ENCODE assay signal across 12 cellular contexts in genomic region chr22:40212126-40212525, GRCh38. TPM values are rescaled to one million over a fixed set of nuclear protein-coding genes. Genes with fewer than 3 reads are reported as not detected.
DNase-seq lines count a peak whose midpoint lies in the region; ATAC-seq, FAIRE-seq and TF ChIP-seq lines count a peak whose summit lies in the region.
"Had no signal": no experiment of that assay in that cellular context is flagged by ENCODE, and none has a peak within 500 bp of the region (broad histone marks: within the 10 kb centered on the region; RNA-seq: fewer than 3 reads in every experiment).

No MANE protein-coding gene starts in this region.

- no peak for ATAC-seq in stimulated activated naive CD8-positive, alpha-beta T cell treated with anti-CD3 and anti-CD28 coated beads, Interleukin-15, amount 100 ng/mL, for 72 hours
- no peak for ATAC-seq in stimulated activated naive CD8-positive, alpha-beta T cell treated with anti-CD3 and anti-CD28 coated beads, Interleukin-15, Interleukin-2, amounts not matched to agents 100 U/mL and 50 U/mL, for 24 hours
- ATAC-seq in upper lobe of right lung (peak; percentile 13), HG03135 (IDR thresholded peaks at IDR 0.05; ENCODE audit: unreplicated experiment) (no peak)

- no peak for FAIRE-seq in HTR-8/SVneo (lab: Jason Lieb, UNC)

- no peaks in the 10 kb centered on the region for H3K27me3 ChIP-seq in upper lobe of right lung
- H3K27me3 ChIP-seq: uterus had no signal

- intact Hi-C loops in upper lobe of right lung (cut with DNase I) = no loop called here

- no peak for TF ChIP-seq CTCF in upper lobe of right lung (IDR thresholded peaks at IDR 0.05)

- H3K27ac Mint-ChIP-seq in stimulated activated naive CD8-positive, alpha-beta T cell treated with anti-CD3 and anti-CD28 coated beads, Interleukin-15, amount 100 ng/mL, for 72 hours = peak overlapping the region; percentile 48 to 59
- H3K27ac Mint-ChIP-seq: activated CD4-positive, alpha-beta memory T cell treated with anti-CD3 and anti-CD28 coated beads for 36 hours had no signal

- no peak for DNase-seq in stimulated activated naive CD8-positive, alpha-beta T cell treated with anti-CD3 and anti-CD28 coated beads, Interleukin-15, amount 100 ng/mL, for 72 hours
- DNase-seq in stimulated activated naive CD8-positive, alpha-beta T cell treated with anti-CD3 and anti-CD28 coated beads, Interleukin-15, Interleukin-2, amounts not matched to agents 100 U/mL and 50 U/mL, for 24 hours = no peak
- DNase-seq in fibroblast of gingiva (ENCODE audit: low read depth) = peak; percentile 31
- DNase-seq in mesenteric fat pad (ENCODE audit: low spot score) = peak; percentile 45
- DNase-seq in upper lobe of right lung = no peak
- DNase-seq in HTR-8/SVneo (ENCODE audit: insufficient read length, low spot score) = no peak
- no peak for DNase-seq in stimulated activated CD4-positive, alpha-beta T cell treated with anti-CD3 and anti-CD28 coated beads, Interleukin-1b, Interleukin-23, amount 100 ng/mL, for 48 hours
- DNase-seq: activated CD4-positive, alpha-beta memory T cell treated with anti-CD3 and anti-CD28 coated beads for 36 hours; central memory CD4-positive, alpha-beta T cell; NCI-H1436 treated with DMSO at 0.1 percent for 48 hours; uterus had no signal

- H3K27me3 Mint-ChIP-seq in stimulated activated naive CD8-positive, alpha-beta T cell treated with anti-CD3 and anti-CD28 coated beads, Interleukin-15, amount 100 ng/mL, for 72 hours = no peaks in the 10 kb centered on the region
- H3K27me3 Mint-ChIP-seq: activated CD4-positive, alpha-beta memory T cell treated with anti-CD3 and anti-CD28 coated beads for 36 hours had no signal

- H3K9me3 Mint-ChIP-seq in stimulated activated naive CD8-positive, alpha-beta T cell treated with anti-CD3 and anti-CD28 coated beads, Interleukin-15, amount 100 ng/mL, for 72 hours = no peaks in the 10 kb centered on the region
- H3K9me3 Mint-ChIP-seq: activated CD4-positive, alpha-beta memory T cell treated with anti-CD3 and anti-CD28 coated beads for 36 hours had no signal

- H3K4me1 ChIP-seq in upper lobe of right lung = peaks cover 56% of the 10 kb centered on the region
- H3K4me1 ChIP-seq: uterus had no signal

- H3K4me1 Mint-ChIP-seq in stimulated activated naive CD8-positive, alpha-beta T cell treated with anti-CD3 and anti-CD28 coated beads, Interleukin-15, amount 100 ng/mL, for 72 hours = peaks cover 90% of the 10 kb centered on the region

- no peaks in the 10 kb centered on the region for H3K9me3 ChIP-seq in upper lobe of right lung
- H3K9me3 ChIP-seq: uterus had no signal

- H3K36me3 ChIP-seq in upper lobe of right lung = no peaks in the 10 kb centered on the region
- H3K36me3 ChIP-seq: uterus had no signal

- no peak overlapping the region for H3K4me3 ChIP-seq in upper lobe of right lung
- H3K4me3 ChIP-seq: uterus had no signal

- no peak overlapping the region for H3K27ac ChIP-seq in upper lobe of right lung

- H3K4me3 Mint-ChIP-seq in stimulated activated naive CD8-positive, alpha-beta T cell treated with anti-CD3 and anti-CD28 coated beads, Interleukin-15, amount 100 ng/mL, for 72 hours = no peak overlapping the region
- H3K4me3 Mint-ChIP-seq: activated CD4-positive, alpha-beta memory T cell treated with anti-CD3 and anti-CD28 coated beads for 36 hours had no signal

RNA-seq across cellular contexts. Expression of gene TNRC6B, which starts 34.4 kb away (rescaled TPM):
- total RNA-seq in mesenteric fat pad (37.4 TPM), upper lobe of right lung (46.4 TPM)

Comparison
In these comparisons a context has a peak if more than half of its experiments do, and no peak if none do; other contexts are left out.
1. DNase-seq: peak in fibroblast of gingiva (single experiment) and mesenteric fat pad (single experiment); none in stimulated activated naive CD8-positive, alpha-beta T cell treated with anti-CD3 and anti-CD28 coated beads, Interleukin-15, amount 100 ng/mL, for 72 hours (0 of 2), stimulated activated naive CD8-positive, alpha-beta T cell treated with anti-CD3 and anti-CD28 coated beads, Interleukin-15, Interleukin-2, amounts not matched to agents 100 U/mL and 50 U/mL, for 24 hours (single experiment), upper lobe of right lung (single experiment), HTR-8/SVneo (single experiment) and stimulated activated CD4-positive, alpha-beta T cell treated with anti-CD3 and anti-CD28 coated beads, Interleukin-1b, Interleukin-23, amount 100 ng/mL, for 48 hours (single experiment).